In genomic region chr22:20935780-20936539, GRCh38 we compare ENCODE assay signal across 10 cellular contexts. TPM values are rescaled to one million over a fixed set of nuclear protein-coding genes. Genes with fewer than 3 reads are reported as not detected.
DNase-seq lines count a peak whose midpoint lies in the region; ATAC-seq, FAIRE-seq and TF ChIP-seq lines count a peak whose summit lies in the region.
"Not testable (repeated sequence)": the region's sequence is repeated elsewhere in the genome, so short reads cannot be mapped to it uniquely, and the experiment has no call there.
"Had no signal": no experiment of that assay in that cellular context is flagged by ENCODE, and none has a peak within 500 bp of the region (broad histone marks: within the 10 kb centered on the region; RNA-seq: fewer than 3 reads in every experiment).

No MANE protein-coding gene starts in this region.

- peak overlapping the region in 5 of 8 donors; percentile 27 to 61 (median 46) for H3K4me3 Mint-ChIP-seq in CD4-positive, alpha-beta memory T cell
- H3K4me3 Mint-ChIP-seq in activated T-helper 17 cell treated with anti-CD3 and anti-CD28 coated beads, Interleukin-2, amount 50 U/mL, for 72 hours, result peak overlapping the region; percentile 70
- H3K4me3 Mint-ChIP-seq in chondrocyte (ENCODE audit: unreplicated experiment); natural killer cell; stimulated activated naive CD8-positive, alpha-beta T cell treated with anti-CD3 and anti-CD28 coated beads, Interleukin-15, Interleukin-2, amounts not matched to agents 100 ng/mL and 50 ng/mL, for 24 hours: not testable (repeated sequence)

- H4K20me1 ChIP-seq in HepG2 (ENCODE audit: insufficient read depth, low read length), result peaks cover 95% of the 10 kb centered on the region

- not testable (repeated sequence) for H3K27ac ChIP-seq in CD4-positive, alpha-beta memory T cell (ENCODE audit: low read depth, low read length); HepG2 (ENCODE audit: extremely low read length, insufficient read depth, low read length)
- H3K27ac ChIP-seq in RWPE1, result peak overlapping the region; percentile 48

- 96% methylated on average over 11 of the region's 11 CpGs for WGBS in HepG2 (ENCODE audit: low lambda C conversion rate)

- not testable (repeated sequence) for H3K9me3 ChIP-seq in CD4-positive, alpha-beta memory T cell (ENCODE audit: control insufficient read depth in 1 of 2, low read length in 2 of 2); HepG2 (ENCODE audit: low read length)

- CTCF ChIA-PET in CD4-positive, alpha-beta memory T cell (lab: Charles Lee; ENCODE audit: partially characterized antibody); HepG2 (lab: Yijun Ruan, JAX; ENCODE audit: low intra/inter-chr PET ratio, low total read pairs): not testable (repeated sequence)
- CTCF ChIA-PET in RWPE1 (lab: Yijun Ruan, JAX), result interaction anchor here (0.6 kb wide), 2 partner anchors 137 to 152 kb away, joined by 3 read pairs; no protein-coding TSS in a partner anchor

- POLR2A ChIA-PET in CD4-positive, alpha-beta memory T cell (lab: Charles Lee; ENCODE audit: partially characterized antibody); RWPE1 (lab: Yijun Ruan, JAX; ENCODE audit: low non-redundant PET); HepG2 (lab: Yijun Ruan, JAX): not testable (repeated sequence)

- peaks cover 36% of the 10 kb centered on the region for H3K36me3 ChIP-seq in CD4-positive, alpha-beta memory T cell (ENCODE audit: insufficient read depth, low read length)
- H3K36me3 ChIP-seq in HepG2 (replicated peaks in 1 of 2; ENCODE audit: control insufficient read depth in 1 of 2, insufficient read depth in 2 of 2, low read length in 2 of 2), result peaks cover 25 to 72% of the 10 kb centered on the region in 2 experiments

- peak overlapping the region in 2 of 7 donors; percentile 10 to 80 for H3K27ac Mint-ChIP-seq in CD4-positive, alpha-beta memory T cell
- not testable (repeated sequence) for H3K27ac Mint-ChIP-seq in activated T-helper 17 cell treated with anti-CD3 and anti-CD28 coated beads, Interleukin-2, amount 50 U/mL, for 72 hours; chondrocyte (ENCODE audit: unreplicated experiment)
- H3K27ac Mint-ChIP-seq in natural killer cell, result peak overlapping the region; percentile 18 to 27
- peak overlapping the region; percentile 55 for H3K27ac Mint-ChIP-seq in stimulated activated naive CD8-positive, alpha-beta T cell treated with anti-CD3 and anti-CD28 coated beads, Interleukin-15, Interleukin-2, amounts not matched to agents 100 ng/mL and 50 ng/mL, for 24 hours

- not testable (repeated sequence) for FAIRE-seq in HepG2 (lab: Jason Lieb, UNC)

- not testable (repeated sequence) for TF ChIP-seq CTCF in RWPE1 (conservative IDR thresholded peaks at IDR 0.05; ENCODE audit: low read depth); chondrocyte (IDR thresholded peaks at IDR 0.05); HepG2 (CRISPR knock-in tag; IDR thresholded peaks at IDR 0.05); natural killer cell (IDR thresholded peaks at IDR 0.05)

- not testable (repeated sequence) for ATAC-seq in activated T-helper 17 cell treated with anti-CD3 and anti-CD28 coated beads, Interleukin-2, amount 50 U/mL, for 72 hours (replicated peaks); HepG2; natural killer cell

- H3K79me2 ChIP-seq in HepG2 (ENCODE audit: insufficient read depth, low read length), result peaks cover 93% of the 10 kb centered on the region

- TF ChIP-seq RAD21 in HepG2 (CRISPR knock-in tag; IDR thresholded peaks at IDR 0.05), result not testable (repeated sequence)

- peaks cover 84% of the 10 kb centered on the region for H3K4me1 ChIP-seq in CD4-positive, alpha-beta memory T cell (ENCODE audit: insufficient read depth, low read length)
- peaks cover 84% of the 10 kb centered on the region for H3K4me1 ChIP-seq in HepG2 (ENCODE audit: insufficient read depth, low read length)

- H3K27me3 Mint-ChIP-seq in CD4-positive, alpha-beta memory T cell; activated T-helper 17 cell treated with anti-CD3 and anti-CD28 coated beads, Interleukin-2, amount 50 U/mL, for 72 hours; chondrocyte (ENCODE audit: low read depth); natural killer cell (ENCODE audit: low read depth in 2 of 2); stimulated activated naive CD8-positive, alpha-beta T cell treated with anti-CD3 and anti-CD28 coated beads, Interleukin-15, Interleukin-2, amounts not matched to agents 100 ng/mL and 50 ng/mL, for 24 hours: not testable (repeated sequence)

- TF ChIP-seq POLR2A in HepG2 (IDR thresholded peaks at IDR 0.05; ENCODE audit: insufficient read depth in 1 of 2, low read depth in 2 of 2, low read length in 2 of 2), result not testable (repeated sequence)

- H3K9me3 Mint-ChIP-seq in CD4-positive, alpha-beta memory T cell; activated T-helper 17 cell treated with anti-CD3 and anti-CD28 coated beads, Interleukin-2, amount 50 U/mL, for 72 hours; chondrocyte (ENCODE audit: low read depth); natural killer cell; stimulated activated naive CD8-positive, alpha-beta T cell treated with anti-CD3 and anti-CD28 coated beads, Interleukin-15, Interleukin-2, amounts not matched to agents 100 ng/mL and 50 ng/mL, for 24 hours: not testable (repeated sequence)

- in situ Hi-C loops in HepG2 (cut with HindIII; ENCODE audit: extremely low pct_ligation_motif_present, low pct_unique_long_range_greater_than_20kb), result not testable (repeated sequence)

- BruUV-seq in HepG2 (replicated peaks; lab: Mats Ljungman, UMichigan), result not testable (repeated sequence)

- H3K4me3 ChIP-seq in CD4-positive, alpha-beta memory T cell (ENCODE audit: low read length in 2 of 2); HepG2 (replicated peaks in 1 of 3; ENCODE audit: insufficient read depth in 1 of 3, low read depth in 2 of 3, low read length in 3 of 3): not testable (repeated sequence)

- not testable (repeated sequence) for DNase-seq in CD4-positive, alpha-beta memory T cell; RWPE1 (ENCODE audit: low spot score); HepG2 (ENCODE audit: low spot score); natural killer cell
- DNase-seq in chondrocyte (ENCODE audit: low spot score), result peak; percentile 4

- peaks cover 53 to 94% (median 70%) of the 10 kb centered on the region in 4 donors for H3K4me1 Mint-ChIP-seq in CD4-positive, alpha-beta memory T cell
- peaks cover 51% of the 10 kb centered on the region for H3K4me1 Mint-ChIP-seq in activated T-helper 17 cell treated with anti-CD3 and anti-CD28 coated beads, Interleukin-2, amount 50 U/mL, for 72 hours
- H3K4me1 Mint-ChIP-seq in chondrocyte (ENCODE audit: low read depth) (peaks cover 35% of the 10 kb centered on the region), natural killer cell (peaks cover 65 to 75% of the 10 kb centered on the region in 2 donors)
- H3K4me1 Mint-ChIP-seq in stimulated activated naive CD8-positive, alpha-beta T cell treated with anti-CD3 and anti-CD28 coated beads, Interleukin-15, Interleukin-2, amounts not matched to agents 100 ng/mL and 50 ng/mL, for 24 hours (ENCODE audit: low read depth), result peaks cover 76% of the 10 kb centered on the region

- peak overlapping the region; percentile 23; the same call in 1 of the 2 replicates for H3K4me2 ChIP-seq in HepG2 (ENCODE audit: low read depth, low read length)

- H3K9ac ChIP-seq in HepG2 (ENCODE audit: insufficient read depth, low read depth, low read length), result not testable (repeated sequence)

- H3K36me3 Mint-ChIP-seq in CD4-positive, alpha-beta memory T cell, result peaks cover 33 to 64% of the 10 kb centered on the region in 2 donors
- H3K36me3 Mint-ChIP-seq in activated T-helper 17 cell treated with anti-CD3 and anti-CD28 coated beads, Interleukin-2, amount 50 U/mL, for 72 hours (ENCODE audit: low read depth), result peaks cover 90% of the 10 kb centered on the region
- H3K36me3 Mint-ChIP-seq in chondrocyte (ENCODE audit: low read depth); natural killer cell: not testable (repeated sequence)
- peaks cover 73% of the 10 kb centered on the region for H3K36me3 Mint-ChIP-seq in stimulated activated naive CD8-positive, alpha-beta T cell treated with anti-CD3 and anti-CD28 coated beads, Interleukin-15, Interleukin-2, amounts not matched to agents 100 ng/mL and 50 ng/mL, for 24 hours (ENCODE audit: low read depth)

- intact Hi-C loops in CD4-positive, alpha-beta memory T cell (cut with micrococcal nuclease); HepG2 (cut with micrococcal nuclease; ENCODE audit: unreplicated experiment); natural killer cell (cut with micrococcal nuclease): not testable (repeated sequence)

- TF ChIP-seq EP300 in HepG2 (IDR thresholded peaks at IDR 0.05; ENCODE audit: low read depth in 2 of 2, low read length in 2 of 2); HepG2 (CRISPR knock-in tag; IDR thresholded peaks at IDR 0.05; ENCODE audit: borderline replicate concordance): not testable (repeated sequence)

- H3K27me3 ChIP-seq in CD4-positive, alpha-beta memory T cell (ENCODE audit: insufficient read depth, low read length); HepG2 (ENCODE audit: control insufficient read depth in 1 of 2, insufficient read depth in 2 of 2, low read length in 2 of 2): not testable (repeated sequence)

- H2AFZ ChIP-seq in HepG2 (ENCODE audit: low read length), result not testable (repeated sequence)

RNA-seq across cellular contexts. Expression of gene CRKL, which starts 18.8 kb away (rescaled TPM):
- 10 to 100 TPM; 85.1 to 86.5 TPM for total RNA-seq in CD4-positive, alpha-beta memory T cell
- 10 to 100 TPM; 39.9 to 51.3 TPM for polyA plus RNA-seq in CD4-positive, alpha-beta memory T cell
- total RNA-seq in activated T-helper 17 cell treated with anti-CD3 and anti-CD28 coated beads, Interleukin-2, amount 50 U/mL, for 72 hours, result 100 to 1,000 TPM in 1 of 2 donors, 10 to 100 TPM in 1; 88.5 to 145 TPM
- total RNA-seq in chondrocyte (45.3 to 49.2 TPM (median 46.3 TPM) in 3 replicates), HepG2 (2016; rRNA removed; fragmentation: Illumina TruSeq; extraction: Trizol) (60.6 and 75.5 TPM in 2 replicates), natural killer cell (10 to 100 TPM; 50.7 to 71.2 (median 67.4) TPM)
- total RNA-seq in HepG2 (2016; cell fraction: cytosol; rRNA removed; fragmentation: Illumina TruSeq; extraction: Trizol; ENCODE audit: low read depth), result 31.3 and 33.5 TPM in 2 replicates
- 61.8 and 67.5 TPM in 2 replicates for total RNA-seq in HepG2 (2016; cell fraction: insoluble cytoplasmic fraction; rRNA removed; fragmentation: Illumina TruSeq; extraction: Trizol)
- 27.3 and 27.5 TPM in 2 replicates for total RNA-seq in HepG2 (2016; cell fraction: membrane; rRNA removed; fragmentation: Illumina TruSeq; extraction: Trizol)
- 33.6 and 40.5 TPM in 2 replicates for total RNA-seq in HepG2 (2016; cell fraction: nucleus; rRNA removed; fragmentation: Illumina TruSeq; extraction: Trizol)
- 35.0 and 37.4 TPM in 2 replicates for polyA plus RNA-seq in HepG2 (2011; rRNA removed)
- 27.9 and 33.2 TPM in 2 replicates for polyA plus RNA-seq in HepG2 (2011; cell fraction: cytosol; rRNA removed)
- polyA plus RNA-seq in HepG2 (2011; cell fraction: nucleus; rRNA removed), result 28.4 and 33.0 TPM in 2 replicates
- 35.2 and 35.3 TPM in 2 replicates for polyA plus RNA-seq in HepG2 (2012)
- 1.8 and 2.0 TPM in 2 replicates for polyA plus RNA-seq in HepG2 (2016; cell fraction: cytosol; fragmentation: Illumina TruSeq; extraction: Trizol; ENCODE audit: low read depth)
- 51.7 and 54.5 TPM in 2 replicates for polyA plus RNA-seq in HepG2 (2016; cell fraction: insoluble cytoplasmic fraction; fragmentation: Illumina TruSeq; extraction: Trizol; ENCODE audit: low read depth)
- 8.2 and 8.3 TPM in 2 replicates for polyA plus RNA-seq in HepG2 (2016; cell fraction: membrane; fragmentation: Illumina TruSeq; extraction: Trizol; ENCODE audit: low read depth)
- 43.1 and 45.5 TPM in 2 replicates for polyA plus RNA-seq in HepG2 (2016; cell fraction: nucleus; fragmentation: Illumina TruSeq; extraction: Trizol; ENCODE audit: insufficient read depth, low read depth)
- 24.4 and 79.1 TPM in 2 replicates for polyA minus RNA-seq in HepG2 (2011; rRNA and poly(A)+ RNA removed; ENCODE audit: low replicate concordance)
- polyA minus RNA-seq in HepG2 (2011; cell fraction: cytosol; rRNA and poly(A)+ RNA removed), result 48.4 and 52.7 TPM in 2 replicates
- 20.6 and 30.0 TPM in 2 replicates for polyA minus RNA-seq in HepG2 (2011; cell fraction: nucleus; rRNA and poly(A)+ RNA removed)

RNA-seq across cellular contexts. Expression of gene AIFM3, which starts 31.1 kb away (rescaled TPM):
- 1 to 10 TPM in 1 of 2 experiments, under 1 TPM in 1; 0.55 to 1.0 TPM for total RNA-seq in CD4-positive, alpha-beta memory T cell
- polyA plus RNA-seq in CD4-positive, alpha-beta memory T cell, result not detected
- not detected for total RNA-seq in activated T-helper 17 cell treated with anti-CD3 and anti-CD28 coated beads, Interleukin-2, amount 50 U/mL, for 72 hours
- total RNA-seq in chondrocyte (0.47 TPM in 1 of 3 replicates, not detected in the others), HepG2 (2016; rRNA removed; fragmentation: Illumina TruSeq; extraction: Trizol) (11.0 and 15.3 TPM in 2 replicates), natural killer cell (1 to 10 TPM; 1.5 to 2.3 (median 2.2) TPM)
- total RNA-seq in HepG2 (2016; cell fraction: cytosol; rRNA removed; fragmentation: Illumina TruSeq; extraction: Trizol; ENCODE audit: low read depth), result 11.0 and 11.3 TPM in 2 replicates
- 8.7 and 17.7 TPM in 2 replicates for total RNA-seq in HepG2 (2016; cell fraction: insoluble cytoplasmic fraction; rRNA removed; fragmentation: Illumina TruSeq; extraction: Trizol)
- total RNA-seq in HepG2 (2016; cell fraction: membrane; rRNA removed; fragmentation: Illumina TruSeq; extraction: Trizol), result 18.9 and 20.5 TPM in 2 replicates
- 17.3 and 19.2 TPM in 2 replicates for total RNA-seq in HepG2 (2016; cell fraction: nucleus; rRNA removed; fragmentation: Illumina TruSeq; extraction: Trizol)
- 9.0 and 12.0 TPM in 2 replicates for polyA plus RNA-seq in HepG2 (2011; rRNA removed)
- polyA plus RNA-seq in HepG2 (2011; cell fraction: cytosol; rRNA removed), result 9.9 and 12.9 TPM in 2 replicates
- polyA plus RNA-seq in HepG2 (2011; cell fraction: nucleus; rRNA removed), result 124 and 135 TPM in 2 replicates
- 9.3 and 10.2 TPM in 2 replicates for polyA plus RNA-seq in HepG2 (2012)
- 9.8 and 11.5 TPM in 2 replicates for polyA plus RNA-seq in HepG2 (2016; cell fraction: cytosol; fragmentation: Illumina TruSeq; extraction: Trizol; ENCODE audit: low read depth)
- 8.2 and 11.1 TPM in 2 replicates for polyA plus RNA-seq in HepG2 (2016; cell fraction: insoluble cytoplasmic fraction; fragmentation: Illumina TruSeq; extraction: Trizol; ENCODE audit: low read depth)
- 16.8 and 17.1 TPM in 2 replicates for polyA plus RNA-seq in HepG2 (2016; cell fraction: membrane; fragmentation: Illumina TruSeq; extraction: Trizol; ENCODE audit: low read depth)
- polyA plus RNA-seq in HepG2 (2016; cell fraction: nucleus; fragmentation: Illumina TruSeq; extraction: Trizol; ENCODE audit: insufficient read depth, low read depth), result 45.0 and 47.7 TPM in 2 replicates
- polyA minus RNA-seq in HepG2 (2011; rRNA and poly(A)+ RNA removed; ENCODE audit: low replicate concordance), result 0.07 and 13.9 TPM in 2 replicates
- 6.5 and 6.6 TPM in 2 replicates for polyA minus RNA-seq in HepG2 (2011; cell fraction: cytosol; rRNA and poly(A)+ RNA removed)
- polyA minus RNA-seq in HepG2 (2011; cell fraction: nucleus; rRNA and poly(A)+ RNA removed), result 18.9 and 19.3 TPM in 2 replicates
- total RNA-seq: HT1080, LHCN-M2 had no signal
- polyA plus RNA-seq: GM23248 had no signal

RNA-seq across cellular contexts. Expression of gene LZTR1, which starts 46.1 kb away (rescaled TPM):
- 100 to 1,000 TPM; 112 to 114 TPM for total RNA-seq in CD4-positive, alpha-beta memory T cell
- 10 to 100 TPM in 1 of 2 donors, 1 to 10 TPM in 1; 5.5 to 18.1 TPM for polyA plus RNA-seq in CD4-positive, alpha-beta memory T cell
- 10 to 100 TPM; 40.0 to 68.7 TPM for total RNA-seq in activated T-helper 17 cell treated with anti-CD3 and anti-CD28 coated beads, Interleukin-2, amount 50 U/mL, for 72 hours
- 86.4 to 103 TPM (median 87.0 TPM) in 3 replicates for total RNA-seq in chondrocyte
- total RNA-seq in HepG2 (2016; rRNA removed; fragmentation: Illumina TruSeq; extraction: Trizol), result 12.0 and 22.4 TPM in 2 replicates
- total RNA-seq in HepG2 (2016; cell fraction: cytosol; rRNA removed; fragmentation: Illumina TruSeq; extraction: Trizol; ENCODE audit: low read depth), result 6.7 and 7.2 TPM in 2 replicates
- 11.0 and 24.0 TPM in 2 replicates for total RNA-seq in HepG2 (2016; cell fraction: insoluble cytoplasmic fraction; rRNA removed; fragmentation: Illumina TruSeq; extraction: Trizol)
- total RNA-seq in HepG2 (2016; cell fraction: membrane; rRNA removed; fragmentation: Illumina TruSeq; extraction: Trizol), result 7.2 and 7.5 TPM in 2 replicates
- total RNA-seq in HepG2 (2016; cell fraction: nucleus; rRNA removed; fragmentation: Illumina TruSeq; extraction: Trizol), result 24.0 and 31.5 TPM in 2 replicates
- polyA plus RNA-seq in HepG2 (2011; rRNA removed), result 21.8 and 36.0 TPM in 2 replicates
- polyA plus RNA-seq in HepG2 (2011; cell fraction: cytosol; rRNA removed), result 7.8 and 11.5 TPM in 2 replicates
- polyA plus RNA-seq in HepG2 (2011; cell fraction: nucleus; rRNA removed), result 218 and 255 TPM in 2 replicates
- 16.0 and 20.8 TPM in 2 replicates for polyA plus RNA-seq in HepG2 (2012)
- polyA plus RNA-seq in HepG2 (2016; cell fraction: cytosol; fragmentation: Illumina TruSeq; extraction: Trizol; ENCODE audit: low read depth), result 1.7 and 1.9 TPM in 2 replicates
- 10.7 and 13.3 TPM in 2 replicates for polyA plus RNA-seq in HepG2 (2016; cell fraction: insoluble cytoplasmic fraction; fragmentation: Illumina TruSeq; extraction: Trizol; ENCODE audit: low read depth)
- polyA plus RNA-seq in HepG2 (2016; cell fraction: membrane; fragmentation: Illumina TruSeq; extraction: Trizol; ENCODE audit: low read depth), result 3.5 and 4.4 TPM in 2 replicates
- 85.8 and 92.2 TPM in 2 replicates for polyA plus RNA-seq in HepG2 (2016; cell fraction: nucleus; fragmentation: Illumina TruSeq; extraction: Trizol; ENCODE audit: insufficient read depth, low read depth)
- polyA minus RNA-seq in HepG2 (2011; rRNA and poly(A)+ RNA removed; ENCODE audit: low replicate concordance), result 28.9 and 51.0 TPM in 2 replicates
- 12.1 and 13.7 TPM in 2 replicates for polyA minus RNA-seq in HepG2 (2011; cell fraction: cytosol; rRNA and poly(A)+ RNA removed)
- 71.7 and 79.9 TPM in 2 replicates for polyA minus RNA-seq in HepG2 (2011; cell fraction: nucleus; rRNA and poly(A)+ RNA removed)
- 10 to 100 TPM; 71.9 to 85.0 (median 82.0) TPM for total RNA-seq in natural killer cell
